ENCODE assay signal across 15 cellular contexts in the genomic region with DNA sequence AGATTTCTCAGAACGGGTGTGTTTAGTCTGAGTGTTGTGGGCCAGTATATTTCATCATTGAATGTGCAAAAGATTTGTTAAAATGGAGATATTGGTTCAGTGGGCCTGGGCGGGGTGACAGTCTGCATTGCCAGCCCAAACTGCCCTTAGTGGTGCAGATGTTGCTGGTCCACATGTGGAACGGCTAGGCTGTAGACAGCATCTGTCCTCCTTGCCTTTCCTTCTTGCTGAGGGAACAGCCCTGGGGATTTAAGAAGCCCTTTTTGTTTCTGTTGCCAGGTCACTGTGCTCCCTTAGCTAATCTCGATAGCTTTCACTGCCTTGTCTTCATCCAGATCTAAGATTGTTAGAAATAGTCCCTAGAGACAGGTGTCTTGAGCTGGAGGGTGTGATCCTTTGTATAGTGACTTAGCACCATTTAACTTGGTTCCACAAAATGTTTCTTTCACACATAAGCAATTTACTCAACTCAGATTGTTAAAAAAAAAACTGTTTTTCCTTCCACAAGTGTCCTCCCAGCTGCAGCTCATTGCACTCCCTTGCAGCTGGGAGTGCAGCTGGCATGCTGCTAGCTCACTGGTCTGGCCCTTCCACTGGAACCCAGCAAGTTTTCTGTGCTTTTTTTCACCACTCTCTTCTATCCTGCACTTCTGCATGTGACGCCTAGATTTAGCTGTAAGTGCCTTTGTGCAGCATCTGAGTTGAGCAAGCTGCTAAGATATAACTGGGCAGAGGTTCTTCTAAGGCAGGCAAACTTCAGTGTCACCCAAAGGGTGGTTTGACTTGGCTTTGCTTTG. TPM values are rescaled to one million over a fixed set of nuclear protein-coding genes. Genes with fewer than 3 reads are reported as not detected.
A peak's percentile ranks its signal among the peaks of the same experiment; 100 is the strongest.
DNase-seq lines count a peak whose midpoint lies in the region; ATAC-seq and TF ChIP-seq lines count a peak whose summit lies in the region.
"Had no signal": no experiment of that assay in that cellular context is flagged by ENCODE, and none has a peak within 500 bp of the region (broad histone marks: within the 10 kb centered on the region; RNA-seq: fewer than 3 reads in every experiment).

No MANE protein-coding gene starts in this region.

- H3K27me3 Mint-ChIP-seq in glutamatergic neuron (ENCODE audit: unreplicated experiment): peaks cover 5% of the 10 kb centered on the region

- no peak overlapping the region for H3K27ac ChIP-seq in foreskin keratinocyte
- H3K27ac ChIP-seq: brain microvascular endothelial cell had no signal

- DNase-seq in D341Med (ENCODE audit: low spot score) (peak; percentile 21), NCI-H82 treated with DMSO at 0.1 percent for 48 hours (lab: John Stamatoyannopoulos, UW; ENCODE audit: unreplicated experiment) (peak; percentile 49), glutamatergic neuron (no peak), pons (ENCODE audit: low spot score) (peak; percentile 21), NCI-H345 (lab: John Stamatoyannopoulos, UW) (no peak), foreskin keratinocyte (no peak)
- DNase-seq in activated CD4-positive, alpha-beta T cell treated with anti-CD3 and anti-CD28 coated beads for 4 hours: no peak
- DNase-seq: activated CD4-positive, alpha-beta T cell treated with anti-CD3 and anti-CD28 coated beads, Interleukin-2, amount 50 U/mL, for 1 hour; brain microvascular endothelial cell; stimulated activated CD4-positive, alpha-beta T cell treated with anti-CD3 and anti-CD28 coated beads, Interleukin-4, amount 100 ng/mL, for 24 hours had no signal

- peaks cover 4% of the 10 kb centered on the region for H3K9me3 Mint-ChIP-seq in glutamatergic neuron (ENCODE audit: unreplicated experiment)
- H3K9me3 Mint-ChIP-seq: activated T-helper 1 cell treated with anti-CD3 and anti-CD28 coated beads, Interleukin-12 subunit alpha, Interleukin-12 subunit beta, Interleukin-2, Interleukin-4 antibody, amounts not matched to agents 30 ng/mL and 10 ng/mL and 1 ng/mL, durations not matched to agents 14 hours and 24 hours and 36 hours; stimulated activated naive CD8-positive, alpha-beta T cell treated with anti-CD3 and anti-CD28 coated beads, Interleukin-15, Interleukin-2, amounts not matched to agents 100 ng/mL and 50 ng/mL, for 24 hours had no signal

- H3K36me3 Mint-ChIP-seq in glutamatergic neuron (ENCODE audit: unreplicated experiment): no peaks in the 10 kb centered on the region
- H3K36me3 Mint-ChIP-seq: CD14-positive monocyte had no signal

- H3K27me3 ChIP-seq in foreskin keratinocyte: no peaks in the 10 kb centered on the region
- H3K27me3 ChIP-seq: brain microvascular endothelial cell had no signal

- peak overlapping the region; percentile 86 for H3K27ac Mint-ChIP-seq in glutamatergic neuron (ENCODE audit: unreplicated experiment)
- H3K27ac Mint-ChIP-seq: activated T-helper 1 cell treated with anti-CD3 and anti-CD28 coated beads, Interleukin-12 subunit alpha, Interleukin-12 subunit beta, Interleukin-2, Interleukin-4 antibody, amounts not matched to agents 30 ng/mL and 10 ng/mL and 1 ng/mL, durations not matched to agents 14 hours and 24 hours and 36 hours; CD14-positive monocyte; stimulated activated naive CD8-positive, alpha-beta T cell treated with anti-CD3 and anti-CD28 coated beads, Interleukin-15, Interleukin-2, amounts not matched to agents 100 ng/mL and 50 ng/mL, for 24 hours had no signal

- TF ChIP-seq CTCF in glutamatergic neuron (IDR thresholded peaks at IDR 0.05; ENCODE audit: partially characterized antibody, unreplicated experiment) (no peak), foreskin keratinocyte (conservative IDR thresholded peaks at IDR 0.05) (no peak)

- ATAC-seq in GM21529 (IDR thresholded peaks at IDR 0.05; ENCODE audit: unreplicated experiment): no peak
- ATAC-seq in foreskin keratinocyte: no peak

- H3K4me1 ChIP-seq in foreskin keratinocyte: peaks cover 8% of the 10 kb centered on the region

- peak overlapping the region; percentile 34 for H3K4me3 Mint-ChIP-seq in glutamatergic neuron (ENCODE audit: unreplicated experiment)
- H3K4me3 Mint-ChIP-seq: activated T-helper 1 cell treated with anti-CD3 and anti-CD28 coated beads, Interleukin-12 subunit alpha, Interleukin-12 subunit beta, Interleukin-2, Interleukin-4 antibody, amounts not matched to agents 30 ng/mL and 10 ng/mL and 1 ng/mL, durations not matched to agents 14 hours and 24 hours and 36 hours; CD14-positive monocyte; stimulated activated naive CD8-positive, alpha-beta T cell treated with anti-CD3 and anti-CD28 coated beads, Interleukin-15, Interleukin-2, amounts not matched to agents 100 ng/mL and 50 ng/mL, for 24 hours had no signal

- H3K4me1 Mint-ChIP-seq in glutamatergic neuron (ENCODE audit: low read depth, unreplicated experiment): peaks cover 62% of the 10 kb centered on the region

RNA-seq across cellular contexts. Expression of a gene that starts 37.5 kb away (rescaled TPM):
- total RNA-seq in glutamatergic neuron (ENCODE audit: unreplicated experiment): 684 TPM
- not detected in 2 replicates for total RNA-seq in foreskin keratinocyte
- polyA plus RNA-seq in foreskin keratinocyte: not detected in 2 replicates
- total RNA-seq: activated T-helper 1 cell treated with anti-CD3 and anti-CD28 coated beads, Interleukin-12 subunit alpha, Interleukin-12 subunit beta, Interleukin-2, Interleukin-4 antibody, amounts not matched to agents 30 ng/mL and 10 ng/mL and 1 ng/mL, durations not matched to agents 14 hours and 24 hours and 36 hours; T-helper 1 cell treated with Interleukin-12 subunit alpha and Interleukin-12 subunit beta and Interleukin-4 antibody, amounts not matched to agents 30 ng/mL and 1 ng/mL, for 36 hours had no signal
- polyA plus RNA-seq: CD14-positive monocyte had no signal

Comparison
In these comparisons a context has a peak if more than half of its experiments do, and no peak if none do; other contexts are left out.
1. DNase-seq: peak in D341Med (single experiment), NCI-H82 treated with DMSO at 0.1 percent for 48 hours (single experiment) and pons (single experiment); none in glutamatergic neuron (single experiment), NCI-H345 (single experiment), activated CD4-positive, alpha-beta T cell treated with anti-CD3 and anti-CD28 coated beads for 4 hours (0 of 2) and foreskin keratinocyte (0 of 2).
2. RNA of a gene that starts 37.5 kb away (total RNA-seq): 684 TPM in glutamatergic neuron (single experiment); not detected in foreskin keratinocyte; every median in the first group is over 100 times any median in the second.